ENCODE assay signal across 8 cellular contexts in genomic region chr11:67805256-67806126, GRCh38.
DNase-seq lines count a peak whose midpoint lies in the region; ATAC-seq and TF ChIP-seq lines count a peak whose summit lies in the region.
"Not testable (repeated sequence)": the region's sequence is repeated elsewhere in the genome, so short reads cannot be mapped to it uniquely, and the experiment has no call there.

No MANE protein-coding gene starts in this region.

- peak overlapping the region; percentile 98 for H3K27ac Mint-ChIP-seq in progenitor cell of endocrine pancreas

- H3K27me3 ChIP-seq in ascending aorta, upper lobe of left lung: not testable (repeated sequence)

- H3K27ac ChIP-seq in ascending aorta, result peak overlapping the region; percentile 83 to 85
- peak overlapping the region; percentile 80 to 92 (median 87) for H3K27ac ChIP-seq in upper lobe of left lung

- TF ChIP-seq EP300 in upper lobe of left lung (IDR thresholded peaks at IDR 0.05), result not testable (repeated sequence)

- intact Hi-C loops in ascending aorta (cut with DNase I), result loop anchor here (10.0 kb wide), 3 partner anchors 171 to 301 kb away; partner anchors contain the start of genes CDK2AP2, NDUFS8, PITPNM1 and TBX10
- intact Hi-C loops in left ventricle myocardium superior (cut with micrococcal nuclease), result not testable (repeated sequence)

- ATAC-seq in HG02938 (IDR thresholded peaks at IDR 0.05; ENCODE audit: unreplicated experiment) (peak; percentile 76), left ventricle myocardium superior (peak; percentile 100), upper lobe of left lung (ENCODE audit: low FRiP score in 2 of 2) (peak; percentile 100)

- H3K9me3 Mint-ChIP-seq in progenitor cell of endocrine pancreas (ENCODE audit: low read depth), result not testable (repeated sequence)

- TF ChIP-seq CTCF in GM12865 (IDR thresholded peaks at IDR 0.05; ENCODE audit: insufficient read depth, low read depth, low read length, missing control alignments); ascending aorta (IDR thresholded peaks at IDR 0.05); progenitor cell of endocrine pancreas (IDR thresholded peaks at IDR 0.05; ENCODE audit: unreplicated experiment); upper lobe of left lung (IDR thresholded peaks at IDR 0.05): not testable (repeated sequence)

- not testable (repeated sequence) for H3K4me1 ChIP-seq in ascending aorta
- H3K4me1 ChIP-seq in upper lobe of left lung, result peaks cover 4 to 13% (median 10%) of the 10 kb centered on the region in 4 donors

- 0 to 1% methylated on average over 9 to 46 of the region's 66 CpGs for WGBS in upper lobe of left lung, 2 donors

- H3K4me3 Mint-ChIP-seq in progenitor cell of endocrine pancreas (ENCODE audit: low read depth), result peak overlapping the region; percentile 86

- not testable (repeated sequence) for H3K27me3 Mint-ChIP-seq in progenitor cell of endocrine pancreas

- H3K4me1 Mint-ChIP-seq in progenitor cell of endocrine pancreas (ENCODE audit: low read depth), result not testable (repeated sequence)

- DNase-seq in GM12865 (ENCODE audit: low read depth), result peak; percentile 96
- peak; percentile 96 for DNase-seq in NCI-H2029 (lab: John Stamatoyannopoulos, UW)
- DNase-seq in T-helper 22 cell (ENCODE audit: low read depth), result peak; percentile 95
- peak; percentile 97 to 99 for DNase-seq in ascending aorta (ENCODE audit: low spot score in 2 of 2)
- DNase-seq in left ventricle myocardium superior, result peak; percentile 100
- DNase-seq in progenitor cell of endocrine pancreas (ENCODE audit: low spot score, unreplicated experiment), result peak; percentile 100
- peak; percentile 99 to 100 for DNase-seq in upper lobe of left lung

- TF ChIP-seq POLR2A in upper lobe of left lung (IDR thresholded peaks at IDR 0.05), result peak in 1 of 4 donors; percentile 34

- not testable (repeated sequence) for H3K36me3 Mint-ChIP-seq in progenitor cell of endocrine pancreas (ENCODE audit: insufficient read depth)

- H3K36me3 ChIP-seq in ascending aorta, upper lobe of left lung: not testable (repeated sequence)

- H3K4me3 ChIP-seq in GM12865 (ENCODE audit: low read depth, low read length) (peak overlapping the region; percentile 86), ascending aorta (peak overlapping the region; percentile 77 to 78), upper lobe of left lung (peak overlapping the region; percentile 51 to 86 (median 74))

- not testable (repeated sequence) for H3K9me3 ChIP-seq in ascending aorta, upper lobe of left lung

Comparison
In these comparisons a context has a peak if more than half of its experiments do, and no peak if none do; other contexts are left out.
1. Peak in every context shown above with its lines: DNase-seq, ATAC-seq, H3K4me3 ChIP-seq and H3K27ac ChIP-seq.